ENCODE assay signal across 8 cellular contexts in the genomic region with DNA sequence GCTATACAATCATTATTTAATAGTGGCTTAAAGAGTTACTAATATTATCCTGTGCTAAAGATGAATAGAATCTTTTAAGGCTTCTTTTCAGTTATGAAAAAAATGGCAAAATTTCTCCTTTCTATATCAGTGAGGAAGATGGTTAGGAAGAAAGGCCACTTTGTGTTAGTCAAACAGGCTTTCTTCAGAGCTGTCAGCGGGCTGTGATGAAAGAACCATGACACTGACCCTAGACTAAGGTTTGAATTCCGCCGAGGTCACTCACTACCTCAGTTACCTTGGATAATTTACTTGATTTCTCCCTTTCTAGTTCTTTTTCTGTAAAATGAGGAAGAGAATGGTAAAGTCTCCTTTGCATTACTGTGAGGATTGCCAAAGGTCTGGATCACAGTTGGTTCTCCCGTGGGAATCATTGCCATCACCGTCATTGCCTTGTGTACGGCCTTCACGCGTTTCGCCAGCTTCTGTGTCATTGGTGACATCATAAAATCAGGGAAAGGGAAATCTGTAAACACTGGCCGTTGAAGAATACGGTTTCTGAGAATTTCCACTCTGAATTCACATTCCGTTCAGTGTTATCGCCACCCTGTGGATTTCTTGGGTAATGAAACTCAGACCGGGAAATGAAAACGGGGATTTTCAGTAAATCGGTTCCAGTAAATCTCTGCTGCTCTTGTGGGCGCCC. TPM values are rescaled to one million over a fixed set of nuclear protein-coding genes. Genes with fewer than 3 reads are reported as not detected.
DNase-seq lines count a peak whose midpoint lies in the region; ATAC-seq lines count a peak whose summit lies in the region.

No MANE protein-coding gene starts in this region.

- peak overlapping the region; percentile 31 to 73 (median 52); a peak in 16 of 22 replicates for H3K9ac ChIP-seq in BLaER1 treated with 17β-estradiol and CSF1 and Interleukin-3, amounts not matched to agents 10 nM and 100 nM

- POLR2A ChIA-PET in activated CD4-positive, alpha-beta memory T cell treated with anti-CD3 and anti-CD28 coated beads for 36 hours (lab: Charles Lee): no interaction called here

- H4K20me1 ChIP-seq in BLaER1 treated with 17β-estradiol and CSF1 and Interleukin-3, amounts not matched to agents 10 nM and 100 nM: no peaks in the 10 kb centered on the region

- peaks cover 8% of the 10 kb centered on the region for H3K4me1 Mint-ChIP-seq in activated CD4-positive, alpha-beta memory T cell treated with anti-CD3 and anti-CD28 coated beads for 36 hours (ENCODE audit: low read depth)

- peak overlapping the region; percentile 40 for H3K4me3 Mint-ChIP-seq in activated CD4-positive, alpha-beta memory T cell treated with anti-CD3 and anti-CD28 coated beads for 36 hours

- H3K36me3 Mint-ChIP-seq in activated CD4-positive, alpha-beta memory T cell treated with anti-CD3 and anti-CD28 coated beads for 36 hours: no peaks in the 10 kb centered on the region

- peak overlapping the region; percentile 46 to 84 (median 59) for H3K4me2 ChIP-seq in BLaER1 treated with 17β-estradiol and CSF1 and Interleukin-3, amounts not matched to agents 10 nM and 100 nM

- H3K27me3 Mint-ChIP-seq in activated CD4-positive, alpha-beta memory T cell treated with anti-CD3 and anti-CD28 coated beads for 36 hours: peaks cover 38% of the 10 kb centered on the region

- no peaks in the 10 kb centered on the region for H3K36me3 ChIP-seq in BLaER1 treated with 17β-estradiol and CSF1 and Interleukin-3, amounts not matched to agents 10 nM and 100 nM

- DNase-seq in GM19240 (ENCODE audit: insufficient read length, low spot score): peak; percentile 41
- peak; percentile 82 for DNase-seq in NCI-H748 (lab: John Stamatoyannopoulos, UW; ENCODE audit: unreplicated experiment)
- peak; percentile 78 for DNase-seq in activated CD4-positive, alpha-beta memory T cell treated with anti-CD3 and anti-CD28 coated beads for 36 hours
- DNase-seq in effector CD8-positive, alpha-beta T cell (lab: John Stamatoyannopoulos, UW): peak; percentile 55
- peak; percentile 97 for DNase-seq in medulla oblongata (ENCODE audit: extremely low spot score)
- DNase-seq in stimulated activated CD8-positive, alpha-beta memory T cell treated with anti-CD3 and anti-CD28 coated beads, Interleukin-12 subunit alpha, Interleukin-12 subunit beta, amount 100 ng/mL, for 24 hours (ENCODE audit: extremely low read depth): peak; percentile 10

- intact Hi-C loops in activated CD4-positive, alpha-beta memory T cell treated with anti-CD3 and anti-CD28 coated beads for 36 hours (cut with micrococcal nuclease): loop anchor here (1.0 to 5.0 kb wide), 5 partner anchors 27 to 513 kb away; a partner anchor contains a TSS

- peaks cover 3 to 7% (median 5%) of the 10 kb centered on the region in 11 experiments; a peak in 21 of 22 replicates for H3K9me3 ChIP-seq in BLaER1 treated with 17β-estradiol and CSF1 and Interleukin-3, amounts not matched to agents 10 nM and 100 nM (replicated peaks in 1 of 11)

- peak overlapping the region in 8 of 11 experiments; percentile 12 to 71 (median 48); a peak in 10 of 22 replicates for H3K27ac ChIP-seq in BLaER1 treated with 17β-estradiol and CSF1 and Interleukin-3, amounts not matched to agents 10 nM and 100 nM

- ATAC-seq in HG03469 (IDR thresholded peaks at IDR 0.05; ENCODE audit: unreplicated experiment): peak; percentile 90

- H3K27me3 ChIP-seq in BLaER1 treated with 17β-estradiol and CSF1 and Interleukin-3, amounts not matched to agents 10 nM and 100 nM: no peaks in the 10 kb centered on the region

- peaks cover 0 to 21% (median 6%) of the 10 kb centered on the region in 10 experiments; a peak in 9 of 20 replicates for H3K4me1 ChIP-seq in BLaER1 treated with 17β-estradiol and CSF1 and Interleukin-3, amounts not matched to agents 10 nM and 100 nM

- peak overlapping the region; percentile 1 for H3K27ac Mint-ChIP-seq in activated CD4-positive, alpha-beta memory T cell treated with anti-CD3 and anti-CD28 coated beads for 36 hours

- H3K4me3 ChIP-seq in BLaER1 treated with 17β-estradiol and CSF1 and Interleukin-3, amounts not matched to agents 10 nM and 100 nM: peak overlapping the region; percentile 21 to 63 (median 43); a peak in 14 of 20 replicates

- CTCF ChIA-PET in activated CD4-positive, alpha-beta memory T cell treated with anti-CD3 and anti-CD28 coated beads for 36 hours (lab: Charles Lee): interaction anchor here (0.6 to 2.4 kb wide), 21 partner anchors 9 to 738 kb away, joined by 3 to 12 read pairs (median 4); a partner anchor contains a TSS

- H3K9me3 Mint-ChIP-seq in activated CD4-positive, alpha-beta memory T cell treated with anti-CD3 and anti-CD28 coated beads for 36 hours: peaks cover 2% of the 10 kb centered on the region

RNA-seq across cellular contexts. Expression of a gene that starts 26.7 kb away (rescaled TPM):
- total RNA-seq in activated CD4-positive, alpha-beta memory T cell treated with anti-CD3 and anti-CD28 coated beads for 36 hours: 10 to 100 TPM; 90.7 to 96.2 TPM

RNA-seq across cellular contexts. Expression of a gene that starts 52.6 kb away (rescaled TPM):
- not detected for total RNA-seq in activated CD4-positive, alpha-beta memory T cell treated with anti-CD3 and anti-CD28 coated beads for 36 hours

RNA-seq across cellular contexts. Expression of a gene that starts 57.2 kb away (rescaled TPM):
- total RNA-seq in activated CD4-positive, alpha-beta memory T cell treated with anti-CD3 and anti-CD28 coated beads for 36 hours: not detected

Comparison
In these comparisons a context has a peak if more than half of its experiments do, and no peak if none do; other contexts are left out.
1. Peak in every context shown above with its lines: DNase-seq, ATAC-seq, H3K4me3 ChIP-seq and H3K27ac ChIP-seq.
2. DNase-seq: peak in every context shown above with its lines; median percentile 97 in medulla oblongata; 82 in NCI-H748; 78 in activated CD4-positive, alpha-beta memory T cell treated with anti-CD3 and anti-CD28 coated beads for 36 hours; 55 in effector CD8-positive, alpha-beta T cell; 41 in GM19240; 10 in stimulated activated CD8-positive, alpha-beta memory T cell treated with anti-CD3 and anti-CD28 coated beads, Interleukin-12 subunit alpha, Interleukin-12 subunit beta, amount 100 ng/mL, for 24 hours.